ENCODE assay signal across 4 cellular contexts in the genomic region with DNA sequence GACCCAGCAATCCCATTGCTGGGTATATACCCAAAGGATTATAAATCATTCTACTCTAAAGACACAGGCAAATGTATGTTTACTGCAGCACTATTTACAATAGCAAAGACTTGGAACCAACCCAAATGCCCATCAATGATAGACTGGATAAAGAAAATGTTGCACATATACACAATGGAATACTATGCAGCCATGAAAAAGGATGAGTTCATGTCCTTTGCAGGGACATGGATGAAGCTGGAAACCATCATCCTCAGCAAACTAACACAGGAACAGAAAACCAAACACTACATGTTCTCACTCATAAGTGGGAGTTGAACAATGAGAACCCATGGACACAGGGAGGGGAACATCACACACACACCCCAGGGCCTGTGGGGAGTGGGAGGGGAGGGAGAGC. TPM values are rescaled to one million over a fixed set of nuclear protein-coding genes. Genes with fewer than 3 reads are reported as not detected.
"Had no signal": no experiment of that assay in that cellular context is flagged by ENCODE, and none has a peak within 500 bp of the region (broad histone marks: within the 10 kb centered on the region; RNA-seq: fewer than 3 reads in every experiment).

No MANE protein-coding gene starts in this region.

RNA-seq across cellular contexts. Expression of gene MAP3K15, which starts 3.5 kb away (rescaled TPM):
- total RNA-seq: left ventricle myocardium inferior, left ventricle myocardium superior, myocyte had no signal
- polyA plus RNA-seq: immature natural killer cell had no signal
